2 cellular contexts compared by ENCODE assay signal in the genomic region with DNA sequence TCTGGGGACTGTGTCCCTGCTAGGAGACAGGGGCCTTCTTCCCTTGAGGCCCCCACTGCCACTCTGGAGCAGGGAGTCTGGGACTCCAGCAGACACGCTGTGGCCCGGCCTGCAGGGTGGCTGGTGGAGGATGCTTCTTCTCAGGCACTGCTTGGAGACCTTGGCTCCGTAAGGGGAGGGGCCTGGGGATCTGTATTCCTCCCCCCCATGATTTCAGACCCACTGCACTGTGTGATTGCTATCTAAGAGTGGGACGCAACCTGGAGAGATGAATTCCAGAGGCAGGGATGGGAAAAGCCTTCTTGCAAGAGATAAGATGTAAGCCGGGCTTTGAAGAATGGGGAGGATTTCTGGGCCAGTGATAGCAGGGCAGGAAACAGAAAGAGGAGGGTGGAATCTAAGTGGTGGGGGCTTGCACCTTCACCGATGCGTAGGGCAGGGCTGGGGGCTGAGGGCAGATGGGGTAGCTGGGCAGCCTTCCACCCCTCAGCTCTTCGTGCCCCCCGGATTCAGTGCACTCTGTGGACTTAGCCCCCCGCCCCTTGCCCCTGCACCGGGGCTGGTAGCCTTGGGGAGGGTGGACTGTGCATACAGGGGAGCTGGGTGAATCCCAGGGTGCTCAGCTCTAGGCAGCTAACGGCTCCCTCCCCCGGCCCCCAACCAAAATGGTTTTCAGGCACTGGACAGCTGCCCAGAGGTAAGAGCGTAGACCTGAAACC.
TF ChIP-seq lines count a peak whose summit lies in the region.

No MANE protein-coding gene starts in this region.

TF ChIP-seq in SK-N-SH, 30 proteins besides CTCF, POLR2A, EP300 and RAD21:
- TF ChIP-seq, protein P1, sequence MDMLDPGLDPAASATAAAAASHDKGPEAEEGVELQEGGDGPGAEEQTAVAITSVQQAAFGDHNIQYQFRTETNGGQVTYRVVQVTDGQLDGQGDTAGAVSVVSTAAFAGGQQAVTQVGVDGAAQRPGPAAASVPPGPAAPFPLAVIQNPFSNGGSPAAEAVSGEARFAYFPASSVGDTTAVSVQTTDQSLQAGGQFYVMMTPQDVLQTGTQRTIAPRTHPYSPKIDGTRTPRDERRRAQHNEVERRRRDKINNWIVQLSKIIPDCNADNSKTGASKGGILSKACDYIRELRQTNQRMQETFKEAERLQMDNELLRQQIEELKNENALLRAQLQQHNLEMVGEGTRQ (IDR thresholded peaks at IDR 0.05; ENCODE audit: borderline replicate concordance, low read depth, low read length), result no peak
- peak; percentile 29; the same call in 1 of the 2 replicates for TF ChIP-seq FOXJ3 (CRISPR knock-in tag; IDR thresholded peaks at IDR 0.05)
- TF ChIP-seq GATA2 (CRISPR knock-in tag; IDR thresholded peaks at IDR 0.05), result peak; percentile 92

TF ChIP-seq in SK-N-SH treated with all-trans-retinoic acid at 6 μM for 48 hours, 23 proteins besides CTCF, POLR2A, EP300 and RAD21:
- TF ChIP-seq ZFP30 (CRISPR knock-in tag; IDR thresholded peaks at IDR 0.05) (no peak), ZNF565 (CRISPR knock-in tag; conservative IDR thresholded peaks at IDR 0.05; ENCODE audit: low read depth) (no peak), CSDC2 (CRISPR knock-in tag; IDR thresholded peaks at IDR 0.05) (no peak), BACH2 (CRISPR knock-in tag; IDR thresholded peaks at IDR 0.05; ENCODE audit: borderline replicate concordance) (no peak), TOX (CRISPR knock-in tag; IDR thresholded peaks at IDR 0.05; ENCODE audit: borderline replicate concordance) (no peak), ZNF8 (CRISPR knock-in tag; IDR thresholded peaks at IDR 0.05) (no peak), ZNF70 (CRISPR knock-in tag; IDR thresholded peaks at IDR 0.05) (no peak), ZFP3 (CRISPR knock-in tag; IDR thresholded peaks at IDR 0.05) (no peak), ARNTL (CRISPR knock-in tag; IDR thresholded peaks at IDR 0.05; ENCODE audit: borderline replicate concordance, low read depth) (no peak), TCF4 (CRISPR knock-in tag; IDR thresholded peaks at IDR 0.05; ENCODE audit: borderline replicate concordance) (no peak), ZC3H10 (CRISPR knock-in tag; IDR thresholded peaks at IDR 0.05) (no peak), OSR1 (CRISPR knock-in tag; IDR thresholded peaks at IDR 0.05) (no peak), SNAI2 (CRISPR knock-in tag; IDR thresholded peaks at IDR 0.05) (no peak), ISL1 (CRISPR knock-in tag; IDR thresholded peaks at IDR 0.05) (no peak), PPARA (CRISPR knock-in tag; IDR thresholded peaks at IDR 0.05; ENCODE audit: borderline replicate concordance) (no peak)
- TF ChIP-seq, protein P2, sequence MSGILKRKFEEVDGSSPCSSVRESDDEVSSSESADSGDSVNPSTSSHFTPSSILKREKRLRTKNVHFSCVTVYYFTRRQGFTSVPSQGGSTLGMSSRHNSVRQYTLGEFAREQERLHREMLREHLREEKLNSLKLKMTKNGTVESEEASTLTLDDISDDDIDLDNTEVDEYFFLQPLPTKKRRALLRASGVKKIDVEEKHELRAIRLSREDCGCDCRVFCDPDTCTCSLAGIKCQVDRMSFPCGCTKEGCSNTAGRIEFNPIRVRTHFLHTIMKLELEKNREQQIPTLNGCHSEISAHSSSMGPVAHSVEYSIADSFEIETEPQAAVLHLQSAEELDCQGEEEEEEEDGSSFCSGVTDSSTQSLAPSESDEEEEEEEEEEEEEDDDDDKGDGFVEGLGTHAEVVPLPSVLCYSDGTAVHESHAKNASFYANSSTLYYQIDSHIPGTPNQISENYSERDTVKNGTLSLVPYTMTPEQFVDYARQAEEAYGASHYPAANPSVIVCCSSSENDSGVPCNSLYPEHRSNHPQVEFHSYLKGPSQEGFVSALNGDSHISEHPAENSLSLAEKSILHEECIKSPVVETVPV (CRISPR knock-in tag; IDR thresholded peaks at IDR 0.05), result no peak
- TF ChIP-seq, protein P3, sequence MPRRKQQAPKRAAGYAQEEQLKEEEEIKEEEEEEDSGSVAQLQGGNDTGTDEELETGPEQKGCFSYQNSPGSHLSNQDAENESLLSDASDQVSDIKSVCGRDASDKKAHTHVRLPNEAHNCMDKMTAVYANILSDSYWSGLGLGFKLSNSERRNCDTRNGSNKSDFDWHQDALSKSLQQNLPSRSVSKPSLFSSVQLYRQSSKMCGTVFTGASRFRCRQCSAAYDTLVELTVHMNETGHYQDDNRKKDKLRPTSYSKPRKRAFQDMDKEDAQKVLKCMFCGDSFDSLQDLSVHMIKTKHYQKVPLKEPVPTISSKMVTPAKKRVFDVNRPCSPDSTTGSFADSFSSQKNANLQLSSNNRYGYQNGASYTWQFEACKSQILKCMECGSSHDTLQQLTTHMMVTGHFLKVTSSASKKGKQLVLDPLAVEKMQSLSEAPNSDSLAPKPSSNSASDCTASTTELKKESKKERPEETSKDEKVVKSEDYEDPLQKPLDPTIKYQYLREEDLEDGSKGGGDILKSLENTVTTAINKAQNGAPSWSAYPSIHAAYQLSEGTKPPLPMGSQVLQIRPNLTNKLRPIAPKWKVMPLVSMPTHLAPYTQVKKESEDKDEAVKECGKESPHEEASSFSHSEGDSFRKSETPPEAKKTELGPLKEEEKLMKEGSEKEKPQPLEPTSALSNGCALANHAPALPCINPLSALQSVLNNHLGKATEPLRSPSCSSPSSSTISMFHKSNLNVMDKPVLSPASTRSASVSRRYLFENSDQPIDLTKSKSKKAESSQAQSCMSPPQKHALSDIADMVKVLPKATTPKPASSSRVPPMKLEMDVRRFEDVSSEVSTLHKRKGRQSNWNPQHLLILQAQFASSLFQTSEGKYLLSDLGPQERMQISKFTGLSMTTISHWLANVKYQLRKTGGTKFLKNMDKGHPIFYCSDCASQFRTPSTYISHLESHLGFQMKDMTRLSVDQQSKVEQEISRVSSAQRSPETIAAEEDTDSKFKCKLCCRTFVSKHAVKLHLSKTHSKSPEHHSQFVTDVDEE (CRISPR knock-in tag; IDR thresholded peaks at IDR 0.05), result no peak
- TF ChIP-seq, protein P4, sequence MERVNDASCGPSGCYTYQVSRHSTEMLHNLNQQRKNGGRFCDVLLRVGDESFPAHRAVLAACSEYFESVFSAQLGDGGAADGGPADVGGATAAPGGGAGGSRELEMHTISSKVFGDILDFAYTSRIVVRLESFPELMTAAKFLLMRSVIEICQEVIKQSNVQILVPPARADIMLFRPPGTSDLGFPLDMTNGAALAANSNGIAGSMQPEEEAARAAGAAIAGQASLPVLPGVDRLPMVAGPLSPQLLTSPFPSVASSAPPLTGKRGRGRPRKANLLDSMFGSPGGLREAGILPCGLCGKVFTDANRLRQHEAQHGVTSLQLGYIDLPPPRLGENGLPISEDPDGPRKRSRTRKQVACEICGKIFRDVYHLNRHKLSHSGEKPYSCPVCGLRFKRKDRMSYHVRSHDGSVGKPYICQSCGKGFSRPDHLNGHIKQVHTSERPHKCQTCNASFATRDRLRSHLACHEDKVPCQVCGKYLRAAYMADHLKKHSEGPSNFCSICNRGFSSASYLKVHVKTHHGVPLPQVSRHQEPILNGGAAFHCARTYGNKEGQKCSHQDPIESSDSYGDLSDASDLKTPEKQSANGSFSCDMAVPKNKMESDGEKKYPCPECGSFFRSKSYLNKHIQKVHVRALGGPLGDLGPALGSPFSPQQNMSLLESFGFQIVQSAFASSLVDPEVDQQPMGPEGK (CRISPR knock-in tag; IDR thresholded peaks at IDR 0.05; ENCODE audit: borderline replicate concordance), result no peak
